Comparison of ENCODE assay signal across 8 cellular contexts in genomic region chr11:73185680-73186293, GRCh38. TPM values are rescaled to one million over a fixed set of nuclear protein-coding genes. Genes with fewer than 3 reads are reported as not detected.
A peak's percentile ranks its signal among the peaks of the same experiment; 100 is the strongest.
DNase-seq lines count a peak whose midpoint lies in the region; ATAC-seq and TF ChIP-seq lines count a peak whose summit lies in the region.
"Had no signal": no experiment of that assay in that cellular context is flagged by ENCODE, and none has a peak within 500 bp of the region (broad histone marks: within the 10 kb centered on the region; RNA-seq: fewer than 3 reads in every experiment).

No MANE protein-coding gene starts in this region.

- no peak for TF ChIP-seq CTCF in WERI-Rb-1 (IDR thresholded peaks at IDR 0.05; ENCODE audit: low read depth, low read length)
- no peak for TF ChIP-seq CTCF in upper lobe of left lung (IDR thresholded peaks at IDR 0.05)

- H3K27ac ChIP-seq in WERI-Rb-1: peak overlapping the region; percentile 14; the same call in 1 of the 2 replicates
- H3K27ac ChIP-seq in upper lobe of left lung: peak overlapping the region in 2 of 4 donors; percentile 5 to 13
- H3K27ac ChIP-seq: adrenal gland had no signal

- H3K9me3 ChIP-seq in WERI-Rb-1 (ENCODE audit: severe bottlenecking) (no peaks in the 10 kb centered on the region), upper lobe of left lung (no peaks in the 10 kb centered on the region)
- H3K9me3 ChIP-seq: adrenal gland had no signal

- TF ChIP-seq EP300 in upper lobe of left lung (IDR thresholded peaks at IDR 0.05): no peak

- WGBS in upper lobe of left lung, 2 donors: 69 to 76% methylated on average over 3 to 13 of the region's 13 CpGs

- TF ChIP-seq POLR2A in upper lobe of left lung (IDR thresholded peaks at IDR 0.05): no peak

- no peaks in the 10 kb centered on the region for H3K27me3 ChIP-seq in WERI-Rb-1 (ENCODE audit: insufficient read depth, low read depth, severe bottlenecking)
- no peaks in the 10 kb centered on the region for H3K27me3 ChIP-seq in upper lobe of left lung
- H3K27me3 ChIP-seq: adrenal gland had no signal

- H3K36me3 ChIP-seq in WERI-Rb-1 (no peaks in the 10 kb centered on the region), upper lobe of left lung (no peaks in the 10 kb centered on the region)
- H3K36me3 ChIP-seq: adrenal gland had no signal

- H3K4me3 ChIP-seq in WERI-Rb-1 (ENCODE audit: low read depth, low read length): no peak overlapping the region
- H3K4me3 ChIP-seq in upper lobe of left lung: no peak overlapping the region
- H3K4me3 ChIP-seq: adrenal gland had no signal

- peaks cover 14 to 33% (median 21%) of the 10 kb centered on the region in 4 donors for H3K4me1 ChIP-seq in upper lobe of left lung

- ATAC-seq in upper lobe of left lung (ENCODE audit: low FRiP score in 2 of 2): peak; percentile 55 to 73

- DNase-seq in HK-2 (ENCODE audit: unreplicated experiment) (peak; percentile 64), WERI-Rb-1 (no peak), kidney tubule cell (ENCODE audit: low spot score) (peak; percentile 82), upper lobe of left lung (no peak), foreskin melanocyte (no peak), KG1 (lab: John Stamatoyannopoulos, UW) (no peak), NOMO-1 treated with dmso at 0.1 percent for 144 hours (lab: John Stamatoyannopoulos, UW; ENCODE audit: unreplicated experiment) (no peak)

RNA-seq across cellular contexts. Expression of gene P2RY2, which starts 32.3 kb away (rescaled TPM):
- 10 to 100 TPM in 4 of 6 donors, 1 to 10 TPM in 2; 7.8 to 15.0 (median 11.7) TPM for total RNA-seq in upper lobe of left lung

RNA-seq across cellular contexts. Expression of gene FCHSD2, which starts 43.7 kb away (rescaled TPM):
- 10 to 100 TPM; 22.5 to 55.6 (median 42.7) TPM for total RNA-seq in upper lobe of left lung

Comparison
In these comparisons a context has a peak if more than half of its experiments do, and no peak if none do; other contexts are left out.
1. DNase-seq: peak in HK-2 (single experiment) and kidney tubule cell (single experiment); none in WERI-Rb-1 (single experiment), upper lobe of left lung (0 of 2), foreskin melanocyte (single experiment), KG1 (single experiment) and NOMO-1 treated with dmso at 0.1 percent for 144 hours (single experiment).